ENCODE assay signal across 1 cellular context in genomic region chrX:103411721-103412120, GRCh38. TPM values are rescaled to one million over a fixed set of nuclear protein-coding genes. Genes with fewer than 3 reads are reported as not detected.
"Had no signal": no experiment of that assay in that cellular context is flagged by ENCODE, and none has a peak within 500 bp of the region (broad histone marks: within the 10 kb centered on the region; RNA-seq: fewer than 3 reads in every experiment).

No MANE protein-coding gene starts in this region.

RNA-seq across cellular contexts. Expression of gene TCEAL9, which starts 55.4 kb away (rescaled TPM):
- total RNA-seq: activated CD4-positive, alpha-beta T cell treated with anti-CD3 and anti-CD28 coated beads, Interleukin-2, amount 10 ng/mL, durations not matched to agents 7 days and 5 days had no signal
